ENCODE assay signal across 2 cellular contexts in genomic region chrX:105317117-105317516, GRCh38.
TF ChIP-seq lines count a peak whose summit lies in the region.

No MANE protein-coding gene starts in this region.

TF ChIP-seq in HepG2, 621 proteins besides CTCF, POLR2A, EP300 and RAD21:
- TF ChIP-seq MXD1 (CRISPR knock-in tag; IDR thresholded peaks at IDR 0.05) = no peak
- no peak for TF ChIP-seq ZNF781 (CRISPR knock-in tag; IDR thresholded peaks at IDR 0.05; ENCODE audit: borderline replicate concordance, not compliant biosample characterization)
- TF ChIP-seq HNF4G (IDR thresholded peaks at IDR 0.05; ENCODE audit: borderline replicate concordance, low read depth, low read length) = no peak
- TF ChIP-seq HNF4G (CRISPR knock-in tag; IDR thresholded peaks at IDR 0.05; ENCODE audit: borderline replicate concordance, low read depth) = no peak
- TF ChIP-seq DR1 (CRISPR knock-in tag; IDR thresholded peaks at IDR 0.05) = no peak
- TF ChIP-seq ZNF800 (CRISPR knock-in tag; IDR thresholded peaks at IDR 0.05) = no peak
- TF ChIP-seq FOSL1 (CRISPR knock-in tag; IDR thresholded peaks at IDR 0.05; ENCODE audit: borderline replicate concordance) = no peak
- TF ChIP-seq MAFF (IDR thresholded peaks at IDR 0.05; ENCODE audit: low read depth, low read length) = 0 out of 2 replicates have a peak, but pooled peaks have one; percentile 21
- TF ChIP-seq SP1 (IDR thresholded peaks at IDR 0.05) = no peak
- TF ChIP-seq SP1 (CRISPR knock-in tag; IDR thresholded peaks at IDR 0.05) = no peak
- no peak for TF ChIP-seq PCBP1 (IDR thresholded peaks at IDR 0.05; ENCODE audit: borderline replicate concordance, low read depth, low read length)
- TF ChIP-seq MAFK (conservative IDR thresholded peaks at IDR 0.05 in 1 of 2, IDR thresholded peaks at IDR 0.05 in 1 of 2; ENCODE audit: low read length in 2 of 2) = peak; percentile 9 to 53; a peak in 2 of 4 replicates
- no peak for TF ChIP-seq ZNF224 (CRISPR knock-in tag; IDR thresholded peaks at IDR 0.05)
- no peak for TF ChIP-seq HIVEP1 (CRISPR knock-in tag; IDR thresholded peaks at IDR 0.05)
- no peak for TF ChIP-seq SUZ12 (IDR thresholded peaks at IDR 0.05; ENCODE audit: low read depth, low read length)
- no peak for TF ChIP-seq REST (IDR thresholded peaks at IDR 0.05; ENCODE audit: borderline replicate concordance in 1 of 2, low read depth in 1 of 2, low read length in 2 of 2)

TF ChIP-seq in IMR-90, 13 proteins besides CTCF, POLR2A, EP300 and RAD21 (continued from another document):
- TF ChIP-seq BHLHE40 (IDR thresholded peaks at IDR 0.05; ENCODE audit: low read depth, low read length) = no peak
TF ChIP-seq in IMR-90: peak in this region for 1.
